ENCODE assay signal across 1 cellular context in genomic region chr9:96460877-96461276, GRCh38.
TF ChIP-seq lines count a peak whose summit lies in the region.

No MANE protein-coding gene starts in this region.

TF ChIP-seq in IMR-90, 13 proteins besides CTCF, POLR2A, EP300 and RAD21:
- TF ChIP-seq CEBPB (IDR thresholded peaks at IDR 0.05; ENCODE audit: low read depth, low read length), result peak; percentile 43; the same call in 1 of the 2 replicates
- no peak for TF ChIP-seq RCOR1 (IDR thresholded peaks at IDR 0.05; ENCODE audit: insufficient replicate concordance, low read length)
TF ChIP-seq in IMR-90: peak in this region for 1.
